In genomic region chr3:159209459-159209858, GRCh38 we compare ENCODE assay signal across 9 cellular contexts.
"Had no signal": no experiment of that assay in that cellular context is flagged by ENCODE, and none has a peak within 500 bp of the region (broad histone marks: within the 10 kb centered on the region; RNA-seq: fewer than 3 reads in every experiment).

No MANE protein-coding gene starts in this region.

- DNase-seq: H9, HCEC 1CT, HFFc6, IMR-90, KG1 had no signal

- H3K27ac Mint-ChIP-seq: GM23338, H9, HFFc6 had no signal

- H3K4me3 Mint-ChIP-seq: GM23338, H9, HFFc6 had no signal

- H3K4me1 Mint-ChIP-seq: GM23338, H9 had no signal

- H3K4me2 ChIP-seq: GM23338 had no signal

- H3K27ac ChIP-seq: HL-60 had no signal

- H2AFZ ChIP-seq: GM23338 had no signal

- ATAC-seq: GM23338, HepG2, K562 had no signal

- H3K9me3 Mint-ChIP-seq: HFFc6 had no signal

- H3K4me3 ChIP-seq: GM23338, K562 had no signal
